21 cellular contexts compared by ENCODE assay signal in genomic region chr1:96292141-96292540, GRCh38.
"Had no signal": no experiment of that assay in that cellular context is flagged by ENCODE, and none has a peak within 500 bp of the region (broad histone marks: within the 10 kb centered on the region; RNA-seq: fewer than 3 reads in every experiment).

No MANE protein-coding gene starts in this region.

- H3K27ac ChIP-seq: dorsolateral prefrontal cortex, neural progenitor cell, parathyroid adenoma, right lobe of liver, suprapubic skin, transverse colon, upper lobe of right lung, uterus had no signal

- DNase-seq: dorsolateral prefrontal cortex; effector CD4-positive, alpha-beta T cell; head of caudate nucleus; left ventricle myocardium superior; mesendoderm; midbrain; naive thymus-derived CD4-positive, alpha-beta T cell; right lobe of liver; small intestine; stimulated activated CD4-positive, alpha-beta T cell treated with anti-CD3 and anti-CD28 coated beads, Interleukin-15, amount 100 ng/mL, for 24 hours; stimulated activated CD4-positive, alpha-beta T cell treated with anti-CD3 and anti-CD28 coated beads, Interleukin-2, amount 100 ng/mL, for 48 hours; stimulated activated naive B cell treated with anti-CD40 and anti-IgM and Interleukin-4, amounts not matched to agents 10 μg/mL and 1 μg/mL and 100 μg/mL, for 72 hours; transverse colon; upper lobe of right lung; uterus had no signal

- FAIRE-seq: colon, frontal cortex, small intestine had no signal

- ATAC-seq: left ventricle myocardium superior; naive thymus-derived CD4-positive, alpha-beta T cell; stimulated activated naive B cell treated with anti-CD40 and anti-IgM and Interleukin-4, amounts not matched to agents 10 μg/mL and 1 μg/mL and 100 μg/mL, for 72 hours; upper lobe of right lung had no signal

- H3K9me3 ChIP-seq: right lobe of liver, suprapubic skin, upper lobe of right lung, uterus had no signal

- H3K27me3 ChIP-seq: dorsolateral prefrontal cortex, neural progenitor cell, right lobe of liver, suprapubic skin, transverse colon, upper lobe of right lung, uterus had no signal

- H3K9ac ChIP-seq: neural progenitor cell, parathyroid adenoma had no signal

- H3K36me3 ChIP-seq: right lobe of liver, suprapubic skin, transverse colon, upper lobe of right lung, uterus had no signal

- H2AFZ ChIP-seq: parathyroid adenoma had no signal

- H3K4me3 ChIP-seq: dorsolateral prefrontal cortex, lung, neural progenitor cell, right lobe of liver, suprapubic skin, transverse colon, upper lobe of right lung, uterus had no signal

- H3K4me1 ChIP-seq: parathyroid adenoma, right lobe of liver, suprapubic skin, transverse colon, upper lobe of right lung, uterus had no signal

- H3K4me2 ChIP-seq: neural progenitor cell had no signal
